30 cellular contexts compared by ENCODE assay signal in genomic region chr9:12684923-12685468, GRCh38. TPM values are rescaled to one million over a fixed set of nuclear protein-coding genes. Genes with fewer than 3 reads are reported as not detected.
DNase-seq lines count a peak whose midpoint lies in the region; ATAC-seq, FAIRE-seq and TF ChIP-seq lines count a peak whose summit lies in the region.
"Had no signal": no experiment of that assay in that cellular context is flagged by ENCODE, and none has a peak within 500 bp of the region (broad histone marks: within the 10 kb centered on the region; RNA-seq: fewer than 3 reads in every experiment).

No MANE protein-coding gene starts in this region.

- H3K9ac ChIP-seq in endothelial cell of umbilical vein (replicated peaks; ENCODE audit: extremely low read depth, insufficient read depth, low read length), result no peak overlapping the region
- H3K9ac ChIP-seq: BLaER1 had no signal

- POLR2A ChIA-PET in endothelial cell of umbilical vein (lab: Charles Lee), result no interaction called here

- DNase-seq in EL (peak; percentile 54), SJSA1 (ENCODE audit: low read depth in 1 of 2, low spot score in 2 of 2) (no peak), endothelial cell of umbilical vein (ENCODE audit: low read depth, low spot score) (peak; percentile 59), D721Med (ENCODE audit: insufficient read length, low spot score) (no peak), left colon (no peak)
- DNase-seq in activated CD4-positive, alpha-beta T cell treated with anti-CD3 and anti-CD28 coated beads for 1 hour, result no peak
- DNase-seq: activated CD4-positive, alpha-beta T cell treated with anti-CD3 and anti-CD28 coated beads, Interleukin-2, amount 50 U/mL, for 48 hours; activated T-cell treated with anti-CD3 and anti-CD28 coated beads, Interleukin-2, amount 50 U/mL, for 72 hours; DMS153; esophagus squamous epithelium; KBM-7; MG63; NCI-H1105 treated with DMSO at 0.1 percent for 48 hours; NCI-H2029; NCI-H2227 treated with DMSO at 0.1 percent for 48 hours; NCI-H526 treated with DMSO at 0.1 percent for 48 hours; PC-3; posterior cingulate gyrus; right cardiac atrium; stimulated activated CD4-positive, alpha-beta T cell treated with anti-CD3 and anti-CD28 coated beads, Interleukin-4, amount 100 ng/mL, for 1 hour; stomach; T-helper 17 cell; uterus had no signal

- H3K9me3 ChIP-seq in SJSA1 (replicated peaks), result no peaks in the 10 kb centered on the region
- H3K9me3 ChIP-seq in endothelial cell of umbilical vein (replicated peaks; ENCODE audit: control insufficient read depth, insufficient read depth, low read length), result no peaks in the 10 kb centered on the region
- no peaks in the 10 kb centered on the region for H3K9me3 ChIP-seq in mesodermal cell (ENCODE audit: control insufficient read depth, low read length)
- H3K9me3 ChIP-seq: BLaER1, esophagus squamous epithelium, MG63, neutrophil, stomach, uterus had no signal

- H3K27me3 ChIP-seq in SJSA1 (replicated peaks) (no peaks in the 10 kb centered on the region), endothelial cell of umbilical vein (ENCODE audit: control insufficient read depth in 2 of 2, insufficient read depth in 2 of 2, low read length in 2 of 2) (no peaks in the 10 kb centered on the region)
- H3K27me3 ChIP-seq: BLaER1, esophagus squamous epithelium, hepatocyte, MG63, neutrophil, stomach, uterus had no signal

- TF ChIP-seq CTCF in endothelial cell of umbilical vein (IDR thresholded peaks at IDR 0.05; ENCODE audit: extremely low read depth in 1 of 2, insufficient read depth in 1 of 2, low read depth in 1 of 2, low read length in 2 of 2) (no peak), D721Med (IDR thresholded peaks at IDR 0.05; ENCODE audit: insufficient read depth, missing control alignments) (no peak)

- dilution Hi-C loops in endothelial cell of umbilical vein (cut with MboI; ENCODE audit: extremely low pct_ligation_motif_present, low sequenced_read_pairs), result no loop called here

- H3K36me3 ChIP-seq in SJSA1 (no peaks in the 10 kb centered on the region), endothelial cell of umbilical vein (ENCODE audit: control insufficient read depth in 2 of 2, extremely low read depth in 1 of 2, insufficient read depth in 2 of 2, low read length in 2 of 2) (no peaks in the 10 kb centered on the region), mesodermal cell (ENCODE audit: control insufficient read depth, insufficient read depth, low read length) (no peaks in the 10 kb centered on the region)
- H3K36me3 ChIP-seq: BLaER1, esophagus squamous epithelium, MG63, neutrophil, stomach, uterus had no signal

- FAIRE-seq in endothelial cell of umbilical vein (lab: Jason Lieb, UNC) (peak; percentile 50), D721Med (lab: Jason Lieb, UNC) (no peak)
- FAIRE-seq: endometrium, G401.6 had no signal

- TF ChIP-seq POLR2A in endothelial cell of umbilical vein (IDR thresholded peaks at IDR 0.05; ENCODE audit: low read depth, low read length), result no peak

- no peaks in the 10 kb centered on the region for H3K9me1 ChIP-seq in endothelial cell of umbilical vein (replicated peaks; ENCODE audit: control insufficient read depth, extremely low read depth, insufficient read depth, low read length)

- H3K27ac ChIP-seq in SJSA1 (peak overlapping the region; percentile 35), endothelial cell of umbilical vein (ENCODE audit: insufficient read depth, low read depth, low read length) (peak overlapping the region; percentile 46), mesodermal cell (ENCODE audit: low read depth, low read length, severe bottlenecking) (peak overlapping the region; percentile 55)
- H3K27ac ChIP-seq: BLaER1, esophagus squamous epithelium, hepatocyte, neutrophil, stomach, uterus had no signal

- CTCF ChIA-PET in endothelial cell of umbilical vein (lab: Charles Lee), result interaction anchor here (0.8 to 2.1 kb wide), 3 partner anchors 14 to 45 kb away, joined by 3 to 5 read pairs (median 3); no protein-coding TSS in a partner anchor

- WGBS in mesodermal cell (ENCODE audit: insufficient coverage in 2 of 2), 2 experiments, result 80 to 94% methylated on average over 2 to 3 of the region's 4 CpGs

- intact Hi-C loops in endothelial cell of umbilical vein (cut with micrococcal nuclease), result no loop called here
- intact Hi-C loops in left colon (cut with DNase I, micrococcal nuclease), result no loop called here

- no peaks in the 10 kb centered on the region for H4K20me1 ChIP-seq in endothelial cell of umbilical vein (replicated peaks; ENCODE audit: control insufficient read depth, extremely low read depth, insufficient read depth, low read length)
- H4K20me1 ChIP-seq: BLaER1 had no signal

- no TSS peak for BruUV-seq in endothelial cell of umbilical vein (replicated peaks; lab: Mats Ljungman, UMichigan)

- H3K4me3 ChIP-seq in SJSA1, result no peak overlapping the region
- H3K4me3 ChIP-seq in endothelial cell of umbilical vein (replicated peaks in 1 of 3; ENCODE audit: insufficient read depth in 1 of 3, low read depth in 1 of 3, low read length in 3 of 3), result no peak overlapping the region
- H3K4me3 ChIP-seq in mesodermal cell (ENCODE audit: extremely low read depth, insufficient read depth, low read length, poor library complexity, severe bottlenecking), result no peak overlapping the region
- H3K4me3 ChIP-seq: BLaER1, esophagus squamous epithelium, hepatocyte, MG63, stomach, uterus had no signal

- H3K4me2 ChIP-seq in endothelial cell of umbilical vein (ENCODE audit: insufficient read depth, low read length), result peak overlapping the region; percentile 34
- H3K4me2 ChIP-seq: BLaER1, hepatocyte had no signal

- ATAC-seq in HG03342 (IDR thresholded peaks at IDR 0.05; ENCODE audit: unreplicated experiment) (no peak), left colon (no peak)
- ATAC-seq: activated T-cell treated with anti-CD3 and anti-CD28 coated beads, Interleukin-2, amount 50 U/mL, for 72 hours; PC-3; right cardiac atrium; T-helper 17 cell had no signal

- H3K79me2 ChIP-seq in endothelial cell of umbilical vein (ENCODE audit: control insufficient read depth, insufficient read depth, low read length), result no peaks in the 10 kb centered on the region
- H3K79me2 ChIP-seq: hepatocyte had no signal

- peaks cover 32% of the 10 kb centered on the region for H3K4me1 ChIP-seq in SJSA1 (replicated peaks)
- H3K4me1 ChIP-seq in endothelial cell of umbilical vein (ENCODE audit: control insufficient read depth, extremely low read depth, insufficient read depth, low read length), result peaks cover 16% of the 10 kb centered on the region
- H3K4me1 ChIP-seq in mesodermal cell (ENCODE audit: control insufficient read depth, insufficient read depth, low read length, poor library complexity, severe bottlenecking), result peaks cover 25% of the 10 kb centered on the region
- H3K4me1 ChIP-seq: BLaER1, esophagus squamous epithelium, stomach, uterus had no signal

- peak overlapping the region; percentile 33 for H2AFZ ChIP-seq in endothelial cell of umbilical vein (ENCODE audit: low read depth, low read length)
- H2AFZ ChIP-seq: hepatocyte had no signal

TF ChIP-seq in endothelial cell of umbilical vein, 7 proteins besides CTCF, POLR2A, EP300 and RAD21:
- TF ChIP-seq GATA2 (IDR thresholded peaks at IDR 0.05; ENCODE audit: insufficient read depth, insufficient read length, low read depth, low read length) (peak; percentile 80), FOS (IDR thresholded peaks at IDR 0.05; ENCODE audit: borderline replicate concordance, insufficient read depth, low read length) (peak; percentile 24), MYC (IDR thresholded peaks at IDR 0.05; ENCODE audit: low read depth, low read length) (no peak)

RNA-seq across cellular contexts. Expression of gene TYRP1, which starts 8.2 kb away (rescaled TPM):
- 0.03 and 2.5 TPM in 2 replicates for total RNA-seq in SJSA1 (2014; rRNA removed; shearing (Covaris generic))
- total RNA-seq in endothelial cell of umbilical vein (not detected in 2 replicates), left colon (1 to 10 TPM in 1 of 2 donors, under 1 TPM in 1; 0.40 to 1.9 TPM)
- 0.40 and 0.63 TPM in 2 replicates for polyA plus RNA-seq in endothelial cell of umbilical vein
- polyA plus RNA-seq in endothelial cell of umbilical vein (2011; cell fraction: cytosol; rRNA removed), result 0.35 and 0.39 TPM in 2 replicates
- 0.63 and 0.88 TPM in 2 replicates for polyA plus RNA-seq in endothelial cell of umbilical vein (2011; cell fraction: nucleus; rRNA removed)
- 0.46 and 0.68 TPM in 2 replicates for polyA plus RNA-seq in endothelial cell of umbilical vein (2012)
- polyA minus RNA-seq in endothelial cell of umbilical vein, result 0.87 and 1.7 TPM in 2 replicates
- polyA minus RNA-seq in endothelial cell of umbilical vein (2011; cell fraction: cytosol; rRNA and poly(A)+ RNA removed), result not detected
- polyA minus RNA-seq in endothelial cell of umbilical vein (2011; cell fraction: nucleus; rRNA and poly(A)+ RNA removed), result 0.19 and 0.87 TPM in 2 replicates
- 2.8 TPM for polyA plus RNA-seq in mesodermal cell (2013, experiment 1 of 2)
- 4.9 TPM for polyA plus RNA-seq in mesodermal cell (2013, experiment 2 of 2)
- total RNA-seq: activated T-cell treated with anti-CD3 and anti-CD28 coated beads, Interleukin-2, amount 50 U/mL, for 72 hours; esophagus squamous epithelium; T-helper 17 cell had no signal

Comparison
In these comparisons a context has a peak if more than half of its experiments do, and no peak if none do; other contexts are left out.
1. DNase-seq: peak in EL (single experiment) and endothelial cell of umbilical vein (single experiment); none in SJSA1 (0 of 2), activated CD4-positive, alpha-beta T cell treated with anti-CD3 and anti-CD28 coated beads for 1 hour (single experiment), D721Med (single experiment) and left colon (0 of 2).
2. Peak in every context shown above with its lines, with median percentiles within 50 percentile points of each other: H3K27ac ChIP-seq.